Comparison of ENCODE assay signal across 8 cellular contexts in genomic region chr6:26249959-26250805, GRCh38.
A peak's percentile ranks its signal among the peaks of the same experiment; 100 is the strongest.
DNase-seq lines count a peak whose midpoint lies in the region; ATAC-seq, FAIRE-seq and TF ChIP-seq lines count a peak whose summit lies in the region.

No MANE protein-coding gene starts in this region.

- peak overlapping the region; percentile 98 for H2BK5ac ChIP-seq in neuronal stem cell (ENCODE audit: low read length)

- POLR2A ChIA-PET in CD4-positive, alpha-beta T cell (lab: Charles Lee), result interaction anchor here (0.9 to 3.9 kb wide), 37 partner anchors 9 to 1643 kb away, joined by 3 to 132 read pairs (median 8); partner anchors contain the start of genes HFE and HMGN4

- H2AFZ ChIP-seq in neuronal stem cell (ENCODE audit: low read length), result peak overlapping the region; percentile 69

- H3K4me3 ChIP-seq in HUES48 (ENCODE audit: low read depth, low read length) (peak overlapping the region; percentile 78), fibroblast of villous mesenchyme (ENCODE audit: low read depth, low read length) (peak overlapping the region; percentile 72), neuronal stem cell (ENCODE audit: low read length in 2 of 2) (peak overlapping the region; percentile 83 to 87), uterus (peak overlapping the region; percentile 27 to 30)

- no peak overlapping the region for H2BK12ac ChIP-seq in neuronal stem cell (ENCODE audit: low read length)

- H3K23ac ChIP-seq in neuronal stem cell (ENCODE audit: low read depth, low read length, poor library complexity), result peak overlapping the region; percentile 100

- peaks cover 4% of the 10 kb centered on the region for H3K79me1 ChIP-seq in neuronal stem cell (ENCODE audit: low read depth, low read length)

- peak overlapping the region; percentile 96 for H3K9ac ChIP-seq in HUES48 (ENCODE audit: low read depth, low read length)
- H3K9ac ChIP-seq in neuronal stem cell (ENCODE audit: low read depth, low read length, poor library complexity), result peak overlapping the region; percentile 98

- H3K4me1 ChIP-seq in HUES48 (ENCODE audit: control insufficient read depth, insufficient read depth, low read length) (no peaks in the 10 kb centered on the region), neuronal stem cell (ENCODE audit: control insufficient read depth in 2 of 2, insufficient read depth in 1 of 2, low read depth in 1 of 2, low read length in 2 of 2) (peaks cover 2 to 5% of the 10 kb centered on the region in 2 donors), uterus (no peaks in the 10 kb centered on the region)

- CTCF ChIA-PET in CD4-positive, alpha-beta T cell (lab: Charles Lee), result interaction anchor here (0.5 to 3.9 kb wide), 26 partner anchors 10 to 1588 kb away, joined by 3 to 42 read pairs (median 4); a partner anchor contains a TSS

- H3K27me3 ChIP-seq in CD4-positive, alpha-beta T cell (ENCODE audit: control insufficient read depth, insufficient read depth, low read length), result no peaks in the 10 kb centered on the region
- H3K27me3 ChIP-seq in HUES48 (ENCODE audit: control insufficient read depth, insufficient read depth, low read length) (no peaks in the 10 kb centered on the region), neuronal stem cell (ENCODE audit: control insufficient read depth in 3 of 3, insufficient read depth in 3 of 3, low read depth in 1 of 3, low read length in 3 of 3) (no peaks in the 10 kb centered on the region), uterus (peaks cover 10 to 14% of the 10 kb centered on the region in 2 donors)

- H3K4me3 Mint-ChIP-seq in CD4-positive, alpha-beta T cell, result peak overlapping the region; percentile 97

- intact Hi-C loops in CD4-positive, alpha-beta T cell (cut with DNase I, micrococcal nuclease), result loop anchor here (1.0 to 2.0 kb wide), 6 partner anchors 15 to 61 kb away; a partner anchor contains a TSS
- intact Hi-C loops in uterus (cut with DNase I; ENCODE audit: low total_unique reads), result no loop called here

- peak overlapping the region; percentile 88 for H3K27ac Mint-ChIP-seq in CD4-positive, alpha-beta T cell

- peak overlapping the region; percentile 84 for H3K4me2 ChIP-seq in neuronal stem cell (ENCODE audit: insufficient read depth, low read length, poor library complexity, severe bottlenecking)

- H3K14ac ChIP-seq in neuronal stem cell (ENCODE audit: low read length), result peak overlapping the region; percentile 96

- no peaks in the 10 kb centered on the region for H3K9me3 Mint-ChIP-seq in CD4-positive, alpha-beta T cell

- no peak overlapping the region for H2BK15ac ChIP-seq in neuronal stem cell (ENCODE audit: low read length)

- no peak overlapping the region for H4K91ac ChIP-seq in neuronal stem cell (ENCODE audit: low read depth, low read length, poor library complexity)

- peak; percentile 5 to 34 for TF ChIP-seq POLR2A in uterus (IDR thresholded peaks at IDR 0.05)

- no peaks in the 10 kb centered on the region for H3K9me3 ChIP-seq in CD4-positive, alpha-beta T cell (ENCODE audit: control insufficient read depth, low read length)
- H3K9me3 ChIP-seq in HUES48 (ENCODE audit: control insufficient read depth, insufficient read depth, low read length) (no peaks in the 10 kb centered on the region), neuronal stem cell (replicated peaks in 1 of 2; ENCODE audit: control insufficient read depth in 2 of 2, insufficient read depth in 1 of 2, low read depth in 1 of 2, low read length in 2 of 2) (no peaks in the 10 kb centered on the region), uterus (no peaks in the 10 kb centered on the region)

- no peak overlapping the region for H2BK120ac ChIP-seq in neuronal stem cell (ENCODE audit: low read depth, low read length)

- peaks cover 44% of the 10 kb centered on the region for H3K4me1 Mint-ChIP-seq in CD4-positive, alpha-beta T cell (ENCODE audit: low read depth)

- peak; percentile 78 for ATAC-seq in CD4-positive, alpha-beta T cell (ENCODE audit: poor library complexity)
- peak; percentile 35 for ATAC-seq in GM19467 (IDR thresholded peaks at IDR 0.05; ENCODE audit: unreplicated experiment)

- H3K4ac ChIP-seq in neuronal stem cell (ENCODE audit: low read length), result no peak overlapping the region

- peak overlapping the region; percentile 97 for H3K18ac ChIP-seq in neuronal stem cell (ENCODE audit: low read length)

- H3K36me3 ChIP-seq in HUES48 (ENCODE audit: control insufficient read depth, insufficient read depth, low read length) (no peaks in the 10 kb centered on the region), neuronal stem cell (replicated peaks in 1 of 2; ENCODE audit: control insufficient read depth in 2 of 2, insufficient read depth in 2 of 2, low read length in 2 of 2) (no peaks in the 10 kb centered on the region), uterus (no peaks in the 10 kb centered on the region)

- peak overlapping the region; percentile 80 for H3K27ac ChIP-seq in CD4-positive, alpha-beta T cell (ENCODE audit: low read depth, low read length)
- H3K27ac ChIP-seq in HUES48 (ENCODE audit: low read depth, low read length) (peak overlapping the region; percentile 95), neuronal stem cell (replicated peaks; ENCODE audit: low read length) (peak overlapping the region; percentile 95), uterus (peak overlapping the region; percentile 61 to 75)

- TF ChIP-seq CTCF in CD4-positive, alpha-beta T cell (IDR thresholded peaks at IDR 0.05), result no peak
- TF ChIP-seq CTCF in fibroblast of villous mesenchyme (IDR thresholded peaks at IDR 0.05; ENCODE audit: insufficient read depth, low read depth, low read length) (peak; percentile 41), uterus (IDR thresholded peaks at IDR 0.05) (peak in 1 of 4 experiments; percentile 14)

- DNase-seq in CD4-positive, alpha-beta T cell, result peak; percentile 64 to 80 (median 71)
- DNase-seq in RCC 7860 (ENCODE audit: low spot score) (peak; percentile 60), fibroblast of villous mesenchyme (ENCODE audit: low read depth) (peak; percentile 78), neuronal stem cell (ENCODE audit: low spot score) (peak; percentile 73), uterus (peak in 1 of 2 donors; percentile 41)
- DNase-seq in activated T-helper 1 cell treated with anti-CD3 and anti-CD28 coated beads, Interleukin-2, amount 50 U/mL, for 16 hours (ENCODE audit: low read depth in 1 of 2, low spot score in 1 of 2), result peak; percentile 49 to 55

- FAIRE-seq in RCC 7860 (lab: Jason Lieb, UNC), result no peak

- peaks cover 17% of the 10 kb centered on the region for H3K36me3 Mint-ChIP-seq in CD4-positive, alpha-beta T cell (ENCODE audit: low read depth)

- no peaks in the 10 kb centered on the region for H3K27me3 Mint-ChIP-seq in CD4-positive, alpha-beta T cell

- peak overlapping the region; percentile 42 for H2AK5ac ChIP-seq in neuronal stem cell (ENCODE audit: low read depth, low read length)

- WGBS in neuronal stem cell (ENCODE audit: extremely low coverage in 2 of 2, insufficient read length in 2 of 2, insufficient replicate concordance in 1 of 2), 2 donors, result no CpG with 5 or more reads among the region's 45 CpGs

- H4K8ac ChIP-seq in neuronal stem cell (ENCODE audit: low read depth, low read length), result peak overlapping the region; percentile 66

Comparison
In these comparisons a context has a peak if more than half of its experiments do, and no peak if none do; other contexts are left out.
1. H3K4me3 ChIP-seq: peak in every context shown above with its lines; median percentile 85 in neuronal stem cell; 78 in HUES48; 72 in fibroblast of villous mesenchyme; 28 in uterus.